ENCODE assay signal across 18 cellular contexts in genomic region chr20:57614490-57615471, GRCh38. TPM values are rescaled to one million over a fixed set of nuclear protein-coding genes. Genes with fewer than 3 reads are reported as not detected.
"Had no signal": no experiment of that assay in that cellular context is flagged by ENCODE, and none has a peak within 500 bp of the region (broad histone marks: within the 10 kb centered on the region; RNA-seq: fewer than 3 reads in every experiment).

No MANE protein-coding gene starts in this region.

- H3K9me3 Mint-ChIP-seq: activated naive CD8-positive, alpha-beta T cell treated with anti-CD3 and anti-CD28 coated beads, Interleukin-2, amount 50 U/mL, for 24 hours; natural killer cell treated with Interleukin-12 subunit alpha and Interleukin-12 subunit beta and Interleukin-15 and Interleukin-18, amount 100 ng/mL, for 72 hours; T-helper 1 cell treated with Interleukin-12 subunit alpha and Interleukin-12 subunit beta and Interleukin-4 antibody, amounts not matched to agents 30 μg/mL and 1 μg/mL, for 36 hours had no signal

- H3K36me3 ChIP-seq: gastrocnemius medialis, sigmoid colon, thoracic aorta, WERI-Rb-1 had no signal

- H3K4me3 Mint-ChIP-seq: activated naive CD8-positive, alpha-beta T cell treated with anti-CD3 and anti-CD28 coated beads, Interleukin-2, amount 50 U/mL, for 24 hours; natural killer cell treated with Interleukin-12 subunit alpha and Interleukin-12 subunit beta and Interleukin-15 and Interleukin-18, amount 100 ng/mL, for 72 hours; T-helper 1 cell treated with Interleukin-12 subunit alpha and Interleukin-12 subunit beta and Interleukin-4 antibody, amounts not matched to agents 30 μg/mL and 1 μg/mL, for 36 hours had no signal

- H3K27me3 Mint-ChIP-seq: activated naive CD8-positive, alpha-beta T cell treated with anti-CD3 and anti-CD28 coated beads, Interleukin-2, amount 50 U/mL, for 24 hours; natural killer cell treated with Interleukin-12 subunit alpha and Interleukin-12 subunit beta and Interleukin-15 and Interleukin-18, amount 100 ng/mL, for 72 hours had no signal

- ATAC-seq: activated naive CD8-positive, alpha-beta T cell treated with anti-CD3 and anti-CD28 coated beads, Interleukin-2, amount 50 U/mL, for 24 hours; gastrocnemius medialis; heart right ventricle; natural killer cell treated with Interleukin-12 subunit alpha and Interleukin-12 subunit beta and Interleukin-15 and Interleukin-18, amount 100 ng/mL, for 72 hours; psoas muscle had no signal

- DNase-seq: activated CD4-positive, alpha-beta T cell treated with anti-CD3 and anti-CD28 coated beads, Interleukin-2, amount 50 U/mL, for 48 hours; activated naive CD4-positive, alpha-beta T cell; activated naive CD8-positive, alpha-beta T cell treated with anti-CD3 and anti-CD28 coated beads, Interleukin-2, amount 50 U/mL, for 24 hours; gastrocnemius medialis; heart right ventricle; mesenchymal stem cell; occipital lobe; sigmoid colon; stimulated activated CD4-positive, alpha-beta T cell treated with anti-CD3 and anti-CD28 coated beads, Interleukin-1b, Interleukin-23, amount 100 ng/mL, for 48 hours; WERI-Rb-1 had no signal

- H3K4me3 ChIP-seq: gastrocnemius medialis, heart right ventricle, psoas muscle, sigmoid colon, thoracic aorta had no signal

- H3K9me3 ChIP-seq: gastrocnemius medialis, heart right ventricle, psoas muscle, sigmoid colon, thoracic aorta had no signal

- FAIRE-seq: keratinocyte had no signal

- H3K36me3 Mint-ChIP-seq: natural killer cell treated with Interleukin-12 subunit alpha and Interleukin-12 subunit beta and Interleukin-15 and Interleukin-18, amount 100 ng/mL, for 72 hours had no signal

- H3K4me1 ChIP-seq: gastrocnemius medialis, psoas muscle, sigmoid colon had no signal

- H3K27ac ChIP-seq: gastrocnemius medialis, heart right ventricle, psoas muscle, sigmoid colon, thoracic aorta, WERI-Rb-1 had no signal

- H3K27ac Mint-ChIP-seq: activated naive CD8-positive, alpha-beta T cell treated with anti-CD3 and anti-CD28 coated beads, Interleukin-2, amount 50 U/mL, for 24 hours; T-helper 1 cell treated with Interleukin-12 subunit alpha and Interleukin-12 subunit beta and Interleukin-4 antibody, amounts not matched to agents 30 μg/mL and 1 μg/mL, for 36 hours had no signal

RNA-seq across cellular contexts. Expression of gene ZBP1, which starts 5.4 kb away (rescaled TPM):
- total RNA-seq: dermis microvascular lymphatic vessel endothelial cell, epithelial cell of proximal tubule, gastrocnemius medialis, occipital lobe, urinary bladder had no signal

RNA-seq across cellular contexts. Expression of gene PCK1, which starts 53.9 kb away (rescaled TPM):
- total RNA-seq: dermis microvascular lymphatic vessel endothelial cell; epithelial cell of proximal tubule; natural killer cell treated with Interleukin-12 subunit alpha and Interleukin-12 subunit beta and Interleukin-15 and Interleukin-18, amount 100 ng/mL, for 72 hours had no signal
- polyA plus RNA-seq: keratinocyte had no signal
